In the genomic region with DNA sequence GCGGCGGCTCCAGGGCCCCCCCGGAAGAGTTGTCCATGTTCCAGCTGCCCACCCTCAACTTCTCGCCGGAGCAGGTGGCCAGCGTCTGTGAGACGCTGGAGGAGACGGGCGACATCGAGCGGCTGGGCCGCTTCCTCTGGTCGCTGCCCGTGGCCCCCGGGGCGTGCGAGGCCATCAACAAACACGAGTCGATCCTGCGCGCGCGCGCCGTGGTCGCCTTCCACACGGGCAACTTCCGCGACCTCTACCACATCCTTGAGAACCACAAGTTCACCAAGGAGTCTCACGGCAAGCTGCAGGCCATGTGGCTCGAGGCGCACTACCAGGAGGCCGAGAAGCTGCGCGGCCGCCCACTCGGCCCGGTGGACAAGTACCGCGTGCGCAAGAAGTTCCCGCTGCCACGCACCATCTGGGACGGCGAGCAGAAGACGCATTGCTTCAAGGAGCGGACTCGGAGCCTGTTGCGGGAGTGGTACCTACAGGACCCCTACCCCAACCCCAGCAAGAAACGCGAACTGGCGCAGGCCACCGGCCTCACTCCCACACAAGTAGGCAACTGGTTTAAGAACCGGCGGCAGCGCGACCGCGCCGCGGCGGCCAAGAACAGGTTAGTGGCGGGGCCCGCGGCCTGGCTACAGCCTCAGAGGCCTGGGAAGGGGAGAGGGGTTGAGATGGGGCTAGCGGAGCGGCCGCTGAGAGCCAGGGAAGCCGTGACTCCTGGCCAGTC, we compare ENCODE assay signal across 8 cellular contexts. TPM values are rescaled to one million over a fixed set of nuclear protein-coding genes. Genes with fewer than 3 reads are reported as not detected.
DNase-seq lines count a peak whose midpoint lies in the region; ATAC-seq and TF ChIP-seq lines count a peak whose summit lies in the region.

No MANE protein-coding gene starts in this region.

- peaks cover 75% of the 10 kb centered on the region for H3K27me3 Mint-ChIP-seq in activated T-cell treated with anti-CD3 and anti-CD28 coated beads, Interleukin-2, amount 50 U/mL, for 4 hours (ENCODE audit: low read depth)
- peaks cover 77% of the 10 kb centered on the region for H3K27me3 Mint-ChIP-seq in activated CD8-positive, alpha-beta T cell treated with anti-CD3 and anti-CD28 coated beads for 36 hours

- H3K9me3 Mint-ChIP-seq in activated T-cell treated with anti-CD3 and anti-CD28 coated beads, Interleukin-2, amount 50 U/mL, for 4 hours, result no peaks in the 10 kb centered on the region
- no peaks in the 10 kb centered on the region for H3K9me3 Mint-ChIP-seq in activated CD8-positive, alpha-beta T cell treated with anti-CD3 and anti-CD28 coated beads for 36 hours

- CTCF ChIA-PET in activated CD8-positive, alpha-beta T cell treated with anti-CD3 and anti-CD28 coated beads for 36 hours (lab: Charles Lee), result interaction anchor here (2.6 kb wide), 1 partner anchor 13 kb away, joined by 9 read pairs; no protein-coding TSS in a partner anchor

- no peak for DNase-seq in activated T-cell treated with anti-CD3 and anti-CD28 coated beads, Interleukin-2, amount 50 U/mL, for 4 hours
- DNase-seq in activated T-cell treated with anti-CD3 and anti-CD28 coated beads, Interleukin-2, amount 50 U/mL, for 1 hour, result no peak
- peak; percentile 42 for DNase-seq in activated CD8-positive, alpha-beta T cell treated with anti-CD3 and anti-CD28 coated beads for 36 hours
- peak; percentile 68 for DNase-seq in islet precursor cell
- no peak for DNase-seq in thoracic aorta (ENCODE audit: low spot score)
- no peak for DNase-seq in SW480 (ENCODE audit: low spot score)

- peak overlapping the region; percentile 71 for H3K4me3 ChIP-seq in thoracic aorta

- no peaks in the 10 kb centered on the region for H3K9me3 ChIP-seq in thoracic aorta

- intact Hi-C loops in activated CD8-positive, alpha-beta T cell treated with anti-CD3 and anti-CD28 coated beads for 36 hours (cut with micrococcal nuclease), result no loop called here

- no peaks in the 10 kb centered on the region for H3K36me3 Mint-ChIP-seq in activated T-cell treated with anti-CD3 and anti-CD28 coated beads, Interleukin-2, amount 50 U/mL, for 4 hours (ENCODE audit: insufficient read depth)
- no peaks in the 10 kb centered on the region for H3K36me3 Mint-ChIP-seq in activated CD8-positive, alpha-beta T cell treated with anti-CD3 and anti-CD28 coated beads for 36 hours (ENCODE audit: low read depth)

- peak in 1 of 2 donors; percentile 10 for ATAC-seq in activated T-cell treated with anti-CD3 and anti-CD28 coated beads, Interleukin-2, amount 50 U/mL, for 4 hours
- no peak for ATAC-seq in activated CD8-positive, alpha-beta T cell treated with anti-CD3 and anti-CD28 coated beads for 36 hours
- no peak for ATAC-seq in thoracic aorta (ENCODE audit: insufficient number of reproducible peaks, low FRiP score, low read depth)
- ATAC-seq in HG02623 (IDR thresholded peaks at IDR 0.05; ENCODE audit: unreplicated experiment), result no peak
- no peak for ATAC-seq in HG03442 (IDR thresholded peaks at IDR 0.05; ENCODE audit: unreplicated experiment)

- H3K4me1 Mint-ChIP-seq in activated T-cell treated with anti-CD3 and anti-CD28 coated beads, Interleukin-2, amount 50 U/mL, for 4 hours (ENCODE audit: low read depth), result peaks cover 44% of the 10 kb centered on the region
- H3K4me1 Mint-ChIP-seq in activated CD8-positive, alpha-beta T cell treated with anti-CD3 and anti-CD28 coated beads for 36 hours (ENCODE audit: low read depth), result peaks cover 39% of the 10 kb centered on the region

- H3K4me1 ChIP-seq in thoracic aorta (ENCODE audit: control insufficient read depth in 1 of 2, low read depth in 2 of 2), result peaks cover 25 to 42% of the 10 kb centered on the region in 2 donors

- no peak overlapping the region for H3K27ac ChIP-seq in thoracic aorta

- peak overlapping the region; percentile 58 for H3K4me3 Mint-ChIP-seq in activated T-cell treated with anti-CD3 and anti-CD28 coated beads, Interleukin-2, amount 50 U/mL, for 4 hours
- H3K4me3 Mint-ChIP-seq in activated CD8-positive, alpha-beta T cell treated with anti-CD3 and anti-CD28 coated beads for 36 hours, result peak overlapping the region; percentile 73

- H3K27ac Mint-ChIP-seq in activated CD8-positive, alpha-beta T cell treated with anti-CD3 and anti-CD28 coated beads for 36 hours, result no peak overlapping the region

- peaks cover 13% of the 10 kb centered on the region for H3K27me3 ChIP-seq in thoracic aorta (replicated peaks; ENCODE audit: insufficient read depth)

- no peaks in the 10 kb centered on the region for H3K36me3 ChIP-seq in thoracic aorta

- POLR2A ChIA-PET in activated CD8-positive, alpha-beta T cell treated with anti-CD3 and anti-CD28 coated beads for 36 hours (lab: Charles Lee), result no interaction called here

- no peak for TF ChIP-seq CTCF in activated CD8-positive, alpha-beta T cell treated with anti-CD3 and anti-CD28 coated beads for 36 hours (IDR thresholded peaks at IDR 0.05)
- TF ChIP-seq CTCF in thoracic aorta (IDR thresholded peaks at IDR 0.05), result no peak

RNA-seq across cellular contexts. Expression of a gene that starts 1.0 kb away (rescaled TPM):
- total RNA-seq in activated T-cell treated with anti-CD3 and anti-CD28 coated beads, Interleukin-2, amount 50 U/mL, for 4 hours, result under 1 TPM in 1 of 3 donors, not detected in 2; 0.11 TPM
- total RNA-seq in activated CD8-positive, alpha-beta T cell treated with anti-CD3 and anti-CD28 coated beads for 36 hours, result not detected
- total RNA-seq in thoracic aorta, result under 1 TPM in 1 of 2 donors, not detected in 1; 0.14 TPM

Comparison
In these comparisons a context has a peak if more than half of its experiments do, and no peak if none do; other contexts are left out.
1. DNase-seq: peak in activated CD8-positive, alpha-beta T cell treated with anti-CD3 and anti-CD28 coated beads for 36 hours (single experiment) and islet precursor cell (single experiment); none in activated T-cell treated with anti-CD3 and anti-CD28 coated beads, Interleukin-2, amount 50 U/mL, for 4 hours (single experiment), activated T-cell treated with anti-CD3 and anti-CD28 coated beads, Interleukin-2, amount 50 U/mL, for 1 hour (single experiment), thoracic aorta (single experiment) and SW480 (single experiment).